ENCODE assay signal across 1 cellular context in genomic region chr21:33232640-33233039, GRCh38.
TF ChIP-seq lines count a peak whose summit lies in the region.

No MANE protein-coding gene starts in this region.

TF ChIP-seq in endothelial cell of umbilical vein, 7 proteins besides CTCF, POLR2A, EP300 and RAD21:
- TF ChIP-seq JUN (IDR thresholded peaks at IDR 0.05; ENCODE audit: borderline replicate concordance, insufficient read depth, insufficient read length, low read depth) (no peak), GATA2 (IDR thresholded peaks at IDR 0.05; ENCODE audit: insufficient read depth, insufficient read length, low read depth, low read length) (peak; percentile 34), POLR2AphosphoS5 (IDR thresholded peaks at IDR 0.05; ENCODE audit: insufficient read depth, low read depth, low read length) (no peak), EZH2 (IDR thresholded peaks at IDR 0.05; ENCODE audit: borderline replicate concordance, low read depth, low read length, severe bottlenecking) (no peak), FOS (IDR thresholded peaks at IDR 0.05; ENCODE audit: borderline replicate concordance, insufficient read depth, low read length) (no peak)
